In the genomic region with DNA sequence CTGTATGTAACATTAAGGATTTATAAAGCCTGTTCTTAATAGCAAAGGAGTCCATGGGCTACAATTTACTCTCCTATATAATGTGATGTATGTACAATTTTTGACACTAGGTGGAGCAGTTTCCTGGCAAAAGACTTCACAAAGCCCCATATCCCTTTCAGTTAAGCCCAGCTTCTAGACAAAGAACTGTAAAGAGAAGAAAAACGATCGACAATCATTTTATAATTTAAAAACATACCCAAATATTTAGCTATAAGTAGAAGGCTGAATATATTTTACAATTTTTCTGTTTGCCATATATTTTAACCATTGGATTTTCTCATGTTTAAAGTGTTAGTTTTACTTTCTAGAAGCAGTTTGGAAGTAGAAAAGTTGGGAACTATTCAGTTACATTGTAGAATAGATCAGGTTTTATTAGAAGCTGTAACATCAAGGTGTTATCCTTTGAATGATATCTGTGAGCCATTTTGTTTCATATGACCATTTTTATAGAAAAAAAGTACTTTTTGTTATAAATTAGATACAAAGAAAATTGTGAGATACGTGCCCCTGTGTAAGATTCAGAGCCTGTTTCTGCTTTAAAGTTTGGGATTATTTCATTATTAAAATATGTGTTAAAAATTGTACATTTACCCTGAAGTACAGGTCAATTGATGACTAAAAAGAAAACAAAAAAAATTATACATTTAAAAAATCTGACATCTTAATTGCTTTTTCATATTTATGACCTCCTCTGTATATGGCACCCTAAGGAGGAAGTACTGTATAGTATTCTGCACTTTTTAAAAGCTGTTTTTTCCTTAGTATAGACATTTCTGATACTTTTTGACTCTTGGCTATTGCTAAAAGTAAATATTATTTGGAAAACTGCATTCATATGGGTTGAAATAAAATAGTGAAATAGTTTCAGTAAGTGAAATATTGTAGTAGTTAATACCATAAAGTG, we compare ENCODE assay signal across 8 cellular contexts. TPM values are rescaled to one million over a fixed set of nuclear protein-coding genes. Genes with fewer than 3 reads are reported as not detected.
DNase-seq lines count a peak whose midpoint lies in the region; ATAC-seq, FAIRE-seq and TF ChIP-seq lines count a peak whose summit lies in the region.

No MANE protein-coding gene starts in this region.

- no peaks in the 10 kb centered on the region for H3K27me3 ChIP-seq in pancreas

- intact Hi-C loops in Right ventricle myocardium inferior (cut with DNase I) (no loop called here), cardiac septum (cut with DNase I) (loop anchor here (2.0 to 10.0 kb wide), 3 partner anchors 34 to 281 kb away; no protein-coding TSS in a partner anchor), pancreas (cut with DNase I) (loop anchor here in 1 of 3 donors (5.0 kb wide), 1 partner anchor 109 kb away; no protein-coding TSS in a partner anchor)
- intact Hi-C loops in activated T-helper 2 cell treated with anti-CD3 and anti-CD28 coated beads, Interferon-gamma antibody, Interleukin-2, Interleukin-4, amounts not matched to agents 10 μg/mL and 5 μg/mL and 100 μg/mL, durations not matched to agents 14 hours and 24 hours and 36 hours (cut with micrococcal nuclease), result loop anchor here (1.0 to 5.0 kb wide), 10 partner anchors 9 to 284 kb away; partner anchors contain the start of genes CLTC, PTRH2 and VMP1

- DNase-seq in Right ventricle myocardium inferior (ENCODE audit: missing footprints) (no peak), cardiac septum (ENCODE audit: low spot score) (no peak), HS-27A (ENCODE audit: low read depth) (peak; percentile 81), NCI-H526 (lab: John Stamatoyannopoulos, UW) (peak; percentile 78 to 92), glomerular visceral epithelial cell (ENCODE audit: extremely low spot score) (peak; percentile 92), pancreas (peak in 1 of 6 donors; percentile 34)
- no peak for DNase-seq in activated T-helper 2 cell treated with anti-CD3 and anti-CD28 coated beads, Interferon-gamma antibody, Interleukin-2, Interleukin-4, amounts not matched to agents 10 μg/mL and 5 μg/mL and 100 μg/mL, durations not matched to agents 14 hours and 24 hours and 36 hours (ENCODE audit: low spot score)
- no peak for DNase-seq in stimulated activated CD4-positive, alpha-beta T cell treated with anti-CD3 and anti-CD28 coated beads, Interleukin-15, amount 100 ng/mL, for 24 hours

- peak; percentile 94 for FAIRE-seq in pancreas (lab: Jason Lieb, UNC)

- no peak overlapping the region for H3K4me3 ChIP-seq in pancreas

- H3K9me3 Mint-ChIP-seq in activated T-helper 2 cell treated with anti-CD3 and anti-CD28 coated beads, Interferon-gamma antibody, Interleukin-2, Interleukin-4, amounts not matched to agents 10 μg/mL and 5 μg/mL and 100 μg/mL, durations not matched to agents 14 hours and 24 hours and 36 hours, result no peaks in the 10 kb centered on the region

- H3K27me3 Mint-ChIP-seq in activated T-helper 2 cell treated with anti-CD3 and anti-CD28 coated beads, Interferon-gamma antibody, Interleukin-2, Interleukin-4, amounts not matched to agents 10 μg/mL and 5 μg/mL and 100 μg/mL, durations not matched to agents 14 hours and 24 hours and 36 hours (ENCODE audit: low read depth), result no peaks in the 10 kb centered on the region

- WGBS in pancreas, 2 donors, result 29 to 32% methylated on average over 3 of the region's 3 CpGs

- H3K27ac ChIP-seq in pancreas, result peak overlapping the region in 2 of 4 donors; percentile 49 to 79

- peak overlapping the region; percentile 68 for H3K4me3 Mint-ChIP-seq in activated T-helper 2 cell treated with anti-CD3 and anti-CD28 coated beads, Interferon-gamma antibody, Interleukin-2, Interleukin-4, amounts not matched to agents 10 μg/mL and 5 μg/mL and 100 μg/mL, durations not matched to agents 14 hours and 24 hours and 36 hours (ENCODE audit: low read depth)

- peaks cover 53% of the 10 kb centered on the region for H3K4me1 Mint-ChIP-seq in activated T-helper 2 cell treated with anti-CD3 and anti-CD28 coated beads, Interferon-gamma antibody, Interleukin-2, Interleukin-4, amounts not matched to agents 10 μg/mL and 5 μg/mL and 100 μg/mL, durations not matched to agents 14 hours and 24 hours and 36 hours (ENCODE audit: low read depth)

- no peaks in the 10 kb centered on the region for H3K9me3 ChIP-seq in pancreas

- peak; percentile 31 to 51 (median 39) for TF ChIP-seq CTCF in pancreas (IDR thresholded peaks at IDR 0.05)

- peaks cover 4 to 41% (median 22%) of the 10 kb centered on the region in 3 donors for H3K4me1 ChIP-seq in pancreas

- peaks cover 42% of the 10 kb centered on the region for H3K36me3 Mint-ChIP-seq in activated T-helper 2 cell treated with anti-CD3 and anti-CD28 coated beads, Interferon-gamma antibody, Interleukin-2, Interleukin-4, amounts not matched to agents 10 μg/mL and 5 μg/mL and 100 μg/mL, durations not matched to agents 14 hours and 24 hours and 36 hours (ENCODE audit: low read depth)

- peak overlapping the region; percentile 85 for H3K27ac Mint-ChIP-seq in activated T-helper 2 cell treated with anti-CD3 and anti-CD28 coated beads, Interferon-gamma antibody, Interleukin-2, Interleukin-4, amounts not matched to agents 10 μg/mL and 5 μg/mL and 100 μg/mL, durations not matched to agents 14 hours and 24 hours and 36 hours

- no peaks in the 10 kb centered on the region for H3K36me3 ChIP-seq in pancreas

- ATAC-seq in Right ventricle myocardium inferior, result peak; percentile 83
- peak; percentile 86 to 94 (median 92) for ATAC-seq in pancreas

RNA-seq across cellular contexts. Expression of gene VMP1, which starts 46.3 kb away (rescaled TPM):
- 50.6 TPM for total RNA-seq in Right ventricle myocardium inferior
- 82.8 TPM for total RNA-seq in cardiac septum
- total RNA-seq in activated T-helper 2 cell treated with anti-CD3 and anti-CD28 coated beads, Interferon-gamma antibody, Interleukin-2, Interleukin-4, amounts not matched to agents 10 μg/mL and 5 μg/mL and 100 μg/mL, durations not matched to agents 14 hours and 24 hours and 36 hours, result 479 and 499 TPM in 2 replicates
- 100 to 1,000 TPM in 2 of 6 donors, 10 to 100 TPM in 4; 55.5 to 177 (median 92.5) TPM for total RNA-seq in pancreas
- polyA plus RNA-seq in pancreas, result 10 to 100 TPM; 70.4 to 92.6 TPM

RNA-seq across cellular contexts. Expression of gene PTRH2, which starts 46.6 kb away (rescaled TPM):
- total RNA-seq in Right ventricle myocardium inferior, result 10.2 TPM
- total RNA-seq in cardiac septum, result 9.7 TPM
- 48.3 and 50.3 TPM in 2 replicates for total RNA-seq in activated T-helper 2 cell treated with anti-CD3 and anti-CD28 coated beads, Interferon-gamma antibody, Interleukin-2, Interleukin-4, amounts not matched to agents 10 μg/mL and 5 μg/mL and 100 μg/mL, durations not matched to agents 14 hours and 24 hours and 36 hours
- 10 to 100 TPM in 1 of 6 donors, 1 to 10 TPM in 5; 5.5 to 11.4 (median 9.3) TPM for total RNA-seq in pancreas
- polyA plus RNA-seq in pancreas, result 10 to 100 TPM; 17.6 to 23.8 TPM

Comparison
In these comparisons a context has a peak if more than half of its experiments do, and no peak if none do; other contexts are left out.
1. DNase-seq: peak in HS-27A (single experiment), NCI-H526 (2 of 2) and glomerular visceral epithelial cell (single experiment); none in Right ventricle myocardium inferior (single experiment), cardiac septum (single experiment), activated T-helper 2 cell treated with anti-CD3 and anti-CD28 coated beads, Interferon-gamma antibody, Interleukin-2, Interleukin-4, amounts not matched to agents 10 μg/mL and 5 μg/mL and 100 μg/mL, durations not matched to agents 14 hours and 24 hours and 36 hours (single experiment) and stimulated activated CD4-positive, alpha-beta T cell treated with anti-CD3 and anti-CD28 coated beads, Interleukin-15, amount 100 ng/mL, for 24 hours (single experiment).